In the genomic region with DNA sequence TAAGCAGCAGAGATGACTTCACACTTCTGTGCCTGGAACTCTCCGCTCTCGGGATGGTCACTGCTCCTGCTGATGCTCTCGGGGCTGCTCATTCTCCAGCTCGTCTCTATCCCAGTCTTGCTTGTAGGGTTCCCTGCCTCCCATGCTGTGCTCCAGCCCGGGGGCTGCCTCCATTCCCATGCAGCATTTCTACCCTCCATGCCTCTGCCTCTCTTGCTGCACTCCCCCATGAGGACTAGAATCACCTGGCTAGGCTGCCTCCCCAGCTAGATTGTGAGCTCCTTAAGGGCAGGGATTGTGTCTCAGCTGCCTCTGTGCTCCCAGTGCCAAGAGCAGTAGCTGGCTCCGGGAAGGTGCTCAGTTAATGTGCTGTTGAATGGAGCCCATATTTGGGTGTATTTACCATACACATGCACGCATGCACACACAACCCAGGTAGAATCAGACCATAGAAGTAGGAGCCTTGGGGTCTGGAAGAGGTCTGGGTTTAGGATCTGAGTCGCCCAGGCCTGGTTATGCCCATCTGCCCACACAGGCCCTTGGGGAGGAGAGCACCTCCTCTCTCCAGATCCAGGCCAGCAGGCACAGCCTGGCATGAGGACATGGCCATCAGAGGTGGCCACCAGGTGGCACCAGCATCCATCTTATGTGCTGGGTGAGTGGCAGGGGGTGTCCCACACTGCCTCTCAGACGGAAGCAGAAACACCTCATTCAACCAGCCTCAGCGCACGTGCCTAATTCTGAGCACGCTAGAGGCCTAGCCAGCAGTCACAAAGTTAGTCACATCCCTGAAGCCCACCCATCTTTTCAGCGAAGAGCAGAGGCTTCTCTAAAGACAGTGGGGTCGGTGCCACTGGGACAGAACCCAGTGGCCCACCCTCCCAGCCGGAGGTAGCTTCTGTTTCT, we compare ENCODE assay signal across 8 cellular contexts. TPM values are rescaled to one million over a fixed set of nuclear protein-coding genes. Genes with fewer than 3 reads are reported as not detected.
DNase-seq lines count a peak whose midpoint lies in the region; ATAC-seq, FAIRE-seq and TF ChIP-seq lines count a peak whose summit lies in the region.

No MANE protein-coding gene starts in this region.

- H3K27ac ChIP-seq in A673 (ENCODE audit: low read depth, low read length, poor library complexity, severe bottlenecking), result no peak overlapping the region

- no TSS peak for BruUV-seq in A673 (replicated peaks; lab: Mats Ljungman, UMichigan)

- peak; percentile 82 for ATAC-seq in HG03108 (IDR thresholded peaks at IDR 0.05; ENCODE audit: unreplicated experiment)
- ATAC-seq in central memory CD8-positive, alpha-beta T cell (replicated peaks; ENCODE audit: extremely low read depth, poor library complexity, severe bottlenecking), result peak; percentile 99

- no peak overlapping the region for H3K4me3 Mint-ChIP-seq in central memory CD8-positive, alpha-beta T cell

- peak; percentile 95 for FAIRE-seq in GM18507 (lab: Jason Lieb, UNC)

- H3K27ac Mint-ChIP-seq in central memory CD8-positive, alpha-beta T cell (ENCODE audit: low read depth), result no peak overlapping the region

- peak; percentile 93 for TF ChIP-seq CTCF in A673 (conservative IDR thresholded peaks at IDR 0.05; ENCODE audit: low read depth, low read length)

- CTCF ChIA-PET in A673 (lab: Charles Lee), result interaction anchor here (0.6 to 1.6 kb wide), 7 partner anchors 12 to 513 kb away, joined by 3 to 9 read pairs (median 3); no protein-coding TSS in a partner anchor

- peaks cover 12% of the 10 kb centered on the region for H3K4me1 ChIP-seq in A673 (ENCODE audit: insufficient read depth, low read length, poor library complexity, severe bottlenecking)

- H3K36me3 Mint-ChIP-seq in central memory CD8-positive, alpha-beta T cell (ENCODE audit: insufficient read depth), result peaks cover 13% of the 10 kb centered on the region

- POLR2A ChIA-PET in A673 (lab: Charles Lee; ENCODE audit: low non-redundant PET), result interaction anchor here (0.6 kb wide), 1 partner anchor 11 kb away, joined by 3 read pairs; no protein-coding TSS in a partner anchor

- H3K9me3 Mint-ChIP-seq in central memory CD8-positive, alpha-beta T cell, result no peaks in the 10 kb centered on the region

- peak; percentile 91 for DNase-seq in A673 (ENCODE audit: low spot score)
- DNase-seq in GM18507 (ENCODE audit: extremely low spot score, insufficient read length, low read depth), result peak; percentile 86
- DNase-seq in NCI-H446 treated with DMSO at 0.1 percent for 48 hours (lab: John Stamatoyannopoulos, UW), result peak; percentile 24
- peak; percentile 85 to 86 for DNase-seq in activated CD4-positive, alpha-beta T cell treated with anti-CD3 and anti-CD28 coated beads for 24 hours (ENCODE audit: low read depth in 2 of 2)
- peak; percentile 86 to 89 for DNase-seq in central memory CD8-positive, alpha-beta T cell (ENCODE audit: low spot score in 2 of 2)
- peak; percentile 92 for DNase-seq in left kidney (ENCODE audit: low read depth, low spot score)
- DNase-seq in stimulated activated CD4-positive, alpha-beta T cell treated with anti-CD3 and anti-CD28 coated beads, TNF-alpha, amount 100 ng/mL, for 4 hours (ENCODE audit: low read depth in 3 of 3), result peak; percentile 80 to 84 (median 81)

- peaks cover 20% of the 10 kb centered on the region for H3K4me1 Mint-ChIP-seq in central memory CD8-positive, alpha-beta T cell

- no peak overlapping the region for H3K4me3 ChIP-seq in A673 (ENCODE audit: low read depth, low read length, poor library complexity, severe bottlenecking)

- intact Hi-C loops in A673 (cut with micrococcal nuclease; ENCODE audit: unreplicated experiment), result loop anchor here (1.0 to 5.0 kb wide), 3 partner anchors 11 to 513 kb away; a partner anchor contains a TSS

- no peaks in the 10 kb centered on the region for H3K27me3 ChIP-seq in A673 (replicated peaks; ENCODE audit: insufficient read depth, low read depth, low read length, poor library complexity)

- H3K9me3 ChIP-seq in A673 (ENCODE audit: low read depth, low read length, poor library complexity, severe bottlenecking), result no peaks in the 10 kb centered on the region

- peaks cover 82% of the 10 kb centered on the region for H3K36me3 ChIP-seq in A673 (ENCODE audit: insufficient read depth, low read length, poor library complexity, severe bottlenecking)

- no peaks in the 10 kb centered on the region for H3K27me3 Mint-ChIP-seq in central memory CD8-positive, alpha-beta T cell

RNA-seq across cellular contexts. Expression of a gene that starts 9.3 kb away (rescaled TPM):
- 120 and 125 TPM in 2 replicates for total RNA-seq in A673 (2021)

RNA-seq across cellular contexts. Expression of a gene that starts 11.6 kb away (rescaled TPM):
- total RNA-seq in A673 (2021), result 34.6 and 41.4 TPM in 2 replicates

RNA-seq across cellular contexts. Expression of a gene that starts 12.8 kb away (rescaled TPM):
- 81.5 and 98.7 TPM in 2 replicates for total RNA-seq in A673 (2021)

RNA-seq across cellular contexts. Expression of a gene that starts 13.3 kb away (rescaled TPM):
- total RNA-seq in A673 (2021), result 5.4 and 8.0 TPM in 2 replicates

RNA-seq across cellular contexts. Expression of a gene that starts 42.6 kb away (rescaled TPM):
- total RNA-seq in A673 (2021), result 19.7 and 28.9 TPM in 2 replicates

Comparison
In these comparisons a context has a peak if more than half of its experiments do, and no peak if none do; other contexts are left out.
1. DNase-seq: peak in every context shown above with its lines; median percentile 92 in left kidney; 91 in A673; 88 in central memory CD8-positive, alpha-beta T cell; 86 in GM18507; 86 in activated CD4-positive, alpha-beta T cell treated with anti-CD3 and anti-CD28 coated beads for 24 hours; 81 in stimulated activated CD4-positive, alpha-beta T cell treated with anti-CD3 and anti-CD28 coated beads, TNF-alpha, amount 100 ng/mL, for 4 hours; 24 in NCI-H446 treated with DMSO at 0.1 percent for 48 hours.